ENCODE assay signal across 1 cellular context in the genomic region with DNA sequence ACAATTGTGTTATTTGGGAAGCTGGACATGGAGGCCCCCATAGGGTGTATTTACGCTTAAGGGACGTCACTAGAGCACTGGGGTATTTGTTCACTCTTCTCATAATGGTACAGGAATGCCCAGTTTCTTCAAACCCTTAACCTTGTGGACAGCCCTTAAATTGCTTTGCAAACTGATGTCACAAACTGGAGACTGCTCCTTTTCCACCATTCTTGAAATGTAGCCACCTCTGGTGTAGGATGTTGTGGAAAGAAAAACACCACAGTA.
TF ChIP-seq lines count a peak whose summit lies in the region.

No MANE protein-coding gene starts in this region.

TF ChIP-seq in endothelial cell of umbilical vein, 7 proteins besides CTCF, POLR2A, EP300 and RAD21:
- no peak for TF ChIP-seq POLR2AphosphoS5 (IDR thresholded peaks at IDR 0.05; ENCODE audit: insufficient read depth, low read depth, low read length)
- TF ChIP-seq MYC (IDR thresholded peaks at IDR 0.05; ENCODE audit: low read depth, low read length), result no peak
- TF ChIP-seq, protein P1, sequence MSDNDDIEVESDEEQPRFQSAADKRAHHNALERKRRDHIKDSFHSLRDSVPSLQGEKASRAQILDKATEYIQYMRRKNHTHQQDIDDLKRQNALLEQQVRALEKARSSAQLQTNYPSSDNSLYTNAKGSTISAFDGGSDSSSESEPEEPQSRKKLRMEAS (IDR thresholded peaks at IDR 0.05; ENCODE audit: insufficient read depth, insufficient read length), result no peak
- TF ChIP-seq FOS (IDR thresholded peaks at IDR 0.05; ENCODE audit: borderline replicate concordance, insufficient read depth, low read length), result no peak
- no peak for TF ChIP-seq JUN (IDR thresholded peaks at IDR 0.05; ENCODE audit: borderline replicate concordance, insufficient read depth, insufficient read length, low read depth)
- no peak for TF ChIP-seq EZH2 (IDR thresholded peaks at IDR 0.05; ENCODE audit: borderline replicate concordance, low read depth, low read length, severe bottlenecking)
- TF ChIP-seq GATA2 (IDR thresholded peaks at IDR 0.05; ENCODE audit: insufficient read depth, insufficient read length, low read depth, low read length), result no peak
